ENCODE assay signal across 1 cellular context in the genomic region with DNA sequence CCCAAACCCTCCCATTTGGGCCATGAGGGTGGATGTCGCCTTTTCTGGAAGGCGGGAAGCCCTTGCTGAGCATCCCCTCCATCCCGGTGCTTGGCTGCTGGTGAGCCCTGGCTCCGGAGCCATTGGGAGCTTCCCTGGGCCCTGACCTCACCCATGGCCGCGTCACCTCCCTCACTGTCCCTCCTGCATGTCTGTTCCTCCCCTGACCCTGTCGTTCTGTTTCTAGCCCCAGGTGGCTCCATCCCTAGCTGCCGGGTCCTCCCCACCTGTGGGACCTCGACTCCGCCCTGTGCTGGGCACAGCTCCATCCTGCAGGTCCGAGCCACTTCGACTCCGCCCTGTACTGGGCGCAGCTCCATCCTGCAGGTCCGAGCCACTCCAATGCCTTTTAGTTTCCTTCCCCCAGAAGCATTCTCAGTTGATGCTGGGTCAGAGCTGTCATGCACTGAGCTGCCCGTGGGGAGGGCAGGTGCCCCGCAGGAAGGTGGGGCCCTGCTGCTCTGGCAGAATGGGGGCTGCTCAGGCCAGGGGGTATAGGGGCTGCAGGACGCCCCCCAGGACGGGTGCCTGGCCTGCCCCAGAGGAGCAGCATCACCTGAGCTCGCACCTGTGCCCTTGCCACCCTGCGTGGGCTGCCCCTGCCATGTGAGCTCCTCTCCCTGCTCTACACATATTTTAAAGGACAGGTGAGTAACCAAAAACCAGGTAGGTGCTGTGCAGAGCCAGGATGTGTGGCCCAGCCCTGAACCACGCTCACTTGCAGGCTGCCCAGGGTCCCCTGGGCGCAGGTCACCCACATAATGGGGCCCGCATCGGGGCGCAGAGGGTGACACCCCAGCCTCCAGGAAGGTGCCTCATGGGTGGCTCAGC.
TF ChIP-seq lines count a peak whose summit lies in the region.

No MANE protein-coding gene starts in this region.

TF ChIP-seq in SK-N-SH treated with all-trans-retinoic acid at 6 μM for 48 hours, 23 proteins besides CTCF, POLR2A, EP300 and RAD21 (continued from another document):
- TF ChIP-seq, protein P1, sequence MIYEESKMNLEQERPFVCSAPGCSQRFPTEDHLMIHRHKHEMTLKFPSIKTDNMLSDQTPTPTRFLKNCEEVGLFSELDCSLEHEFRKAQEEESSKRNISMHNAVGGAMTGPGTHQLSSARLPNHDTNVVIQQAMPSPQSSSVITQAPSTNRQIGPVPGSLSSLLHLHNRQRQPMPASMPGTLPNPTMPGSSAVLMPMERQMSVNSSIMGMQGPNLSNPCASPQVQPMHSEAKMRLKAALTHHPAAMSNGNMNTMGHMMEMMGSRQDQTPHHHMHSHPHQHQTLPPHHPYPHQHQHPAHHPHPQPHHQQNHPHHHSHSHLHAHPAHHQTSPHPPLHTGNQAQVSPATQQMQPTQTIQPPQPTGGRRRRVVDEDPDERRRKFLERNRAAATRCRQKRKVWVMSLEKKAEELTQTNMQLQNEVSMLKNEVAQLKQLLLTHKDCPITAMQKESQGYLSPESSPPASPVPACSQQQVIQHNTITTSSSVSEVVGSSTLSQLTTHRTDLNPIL (CRISPR knock-in tag; IDR thresholded peaks at IDR 0.05; ENCODE audit: low read depth): no peak
- TF ChIP-seq, protein P2, sequence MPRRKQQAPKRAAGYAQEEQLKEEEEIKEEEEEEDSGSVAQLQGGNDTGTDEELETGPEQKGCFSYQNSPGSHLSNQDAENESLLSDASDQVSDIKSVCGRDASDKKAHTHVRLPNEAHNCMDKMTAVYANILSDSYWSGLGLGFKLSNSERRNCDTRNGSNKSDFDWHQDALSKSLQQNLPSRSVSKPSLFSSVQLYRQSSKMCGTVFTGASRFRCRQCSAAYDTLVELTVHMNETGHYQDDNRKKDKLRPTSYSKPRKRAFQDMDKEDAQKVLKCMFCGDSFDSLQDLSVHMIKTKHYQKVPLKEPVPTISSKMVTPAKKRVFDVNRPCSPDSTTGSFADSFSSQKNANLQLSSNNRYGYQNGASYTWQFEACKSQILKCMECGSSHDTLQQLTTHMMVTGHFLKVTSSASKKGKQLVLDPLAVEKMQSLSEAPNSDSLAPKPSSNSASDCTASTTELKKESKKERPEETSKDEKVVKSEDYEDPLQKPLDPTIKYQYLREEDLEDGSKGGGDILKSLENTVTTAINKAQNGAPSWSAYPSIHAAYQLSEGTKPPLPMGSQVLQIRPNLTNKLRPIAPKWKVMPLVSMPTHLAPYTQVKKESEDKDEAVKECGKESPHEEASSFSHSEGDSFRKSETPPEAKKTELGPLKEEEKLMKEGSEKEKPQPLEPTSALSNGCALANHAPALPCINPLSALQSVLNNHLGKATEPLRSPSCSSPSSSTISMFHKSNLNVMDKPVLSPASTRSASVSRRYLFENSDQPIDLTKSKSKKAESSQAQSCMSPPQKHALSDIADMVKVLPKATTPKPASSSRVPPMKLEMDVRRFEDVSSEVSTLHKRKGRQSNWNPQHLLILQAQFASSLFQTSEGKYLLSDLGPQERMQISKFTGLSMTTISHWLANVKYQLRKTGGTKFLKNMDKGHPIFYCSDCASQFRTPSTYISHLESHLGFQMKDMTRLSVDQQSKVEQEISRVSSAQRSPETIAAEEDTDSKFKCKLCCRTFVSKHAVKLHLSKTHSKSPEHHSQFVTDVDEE (CRISPR knock-in tag; IDR thresholded peaks at IDR 0.05): no peak
- no peak for TF ChIP-seq ISL1 (CRISPR knock-in tag; IDR thresholded peaks at IDR 0.05)
- TF ChIP-seq OSR1 (CRISPR knock-in tag; IDR thresholded peaks at IDR 0.05): no peak
